In the genomic region with DNA sequence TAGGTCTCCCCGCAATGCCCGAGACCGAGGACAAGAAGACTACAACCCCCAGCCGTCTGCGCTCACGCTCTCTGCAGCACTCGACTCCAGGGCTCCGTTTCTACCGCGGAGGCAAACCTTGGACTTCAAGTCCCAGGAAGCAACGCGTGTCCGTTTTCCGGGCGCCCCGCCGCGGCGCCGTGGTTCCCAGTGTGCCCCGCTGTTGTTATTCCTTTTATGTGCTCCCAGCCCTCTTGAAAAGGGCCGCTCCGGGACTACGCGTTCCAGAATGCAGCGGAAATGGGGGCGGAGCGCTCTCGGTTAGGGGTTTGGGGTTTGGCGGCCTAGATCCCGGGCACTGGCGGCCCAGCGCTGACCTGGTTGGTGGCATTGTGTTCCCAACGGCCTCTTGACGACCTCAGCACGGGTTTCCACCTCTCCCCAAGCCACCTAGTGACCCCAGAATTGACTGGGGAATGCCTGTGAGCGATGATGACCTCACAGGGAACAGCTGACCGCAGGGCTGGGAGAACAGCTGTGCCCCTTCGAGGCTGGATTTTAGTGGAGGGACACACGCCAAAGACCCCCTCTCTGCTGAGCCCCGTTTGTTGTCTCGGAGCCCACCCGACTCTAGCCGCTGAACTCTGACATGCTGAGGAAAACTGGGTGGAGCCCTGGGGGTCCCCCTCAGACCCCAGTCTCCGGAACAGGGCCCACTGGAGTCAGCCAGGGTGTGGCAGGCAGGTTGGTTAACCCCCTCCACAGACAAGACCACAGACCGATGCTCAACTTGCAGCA, we compare ENCODE assay signal across 8 cellular contexts. TPM values are rescaled to one million over a fixed set of nuclear protein-coding genes. Genes with fewer than 3 reads are reported as not detected.
DNase-seq lines count a peak whose midpoint lies in the region; ATAC-seq and TF ChIP-seq lines count a peak whose summit lies in the region.

No MANE protein-coding gene starts in this region.

- DNase-seq in GM10266 (ENCODE audit: extremely low spot score) (peak; percentile 99), NCI-H1092 treated with DMSO at 0.1 percent for 48 hours (lab: John Stamatoyannopoulos, UW) (peak; percentile 100), glomerular visceral epithelial cell (ENCODE audit: extremely low spot score) (peak; percentile 99), omental fat pad (ENCODE audit: low spot score) (peak; percentile 91), testis (peak; percentile 100)

- H3K36me3 ChIP-seq in testis (ENCODE audit: low read depth, missing control alignments), result no peaks in the 10 kb centered on the region

- peaks cover 41% of the 10 kb centered on the region for H3K4me1 ChIP-seq in testis

- H3K4me3 Mint-ChIP-seq in activated naive CD8-positive, alpha-beta T cell, result peak overlapping the region; percentile 95

- peak overlapping the region; percentile 84 to 98 for H3K27ac ChIP-seq in testis

- H3K9me3 ChIP-seq in testis, result no peaks in the 10 kb centered on the region

- intact Hi-C loops in testis (cut with DNase I; ENCODE audit: low total_unique reads), result no loop called here

- no peaks in the 10 kb centered on the region for H3K27me3 ChIP-seq in testis

- H3K27me3 Mint-ChIP-seq in activated naive CD8-positive, alpha-beta T cell, result no peaks in the 10 kb centered on the region

- TF ChIP-seq CTCF in GM10266 (IDR thresholded peaks at IDR 0.05; ENCODE audit: control insufficient read depth, insufficient read depth, low read depth, missing control alignments) (no peak), omental fat pad (IDR thresholded peaks at IDR 0.05) (no peak), testis (IDR thresholded peaks at IDR 0.05) (no peak)

- H3K27ac Mint-ChIP-seq in activated naive CD8-positive, alpha-beta T cell, result peak overlapping the region; percentile 90

- peak overlapping the region; percentile 86 to 93 for H3K4me3 ChIP-seq in testis

- WGBS in testis, 2 donors, result 0 to 1% methylated on average over 15 to 46 of the region's 46 CpGs

- H3K36me3 Mint-ChIP-seq in activated naive CD8-positive, alpha-beta T cell, result no peaks in the 10 kb centered on the region

- H3K9me3 Mint-ChIP-seq in activated naive CD8-positive, alpha-beta T cell (ENCODE audit: low read depth), result no peaks in the 10 kb centered on the region

- TF ChIP-seq POLR2A in testis (IDR thresholded peaks at IDR 0.05), result peak; percentile 83

- peaks cover 20% of the 10 kb centered on the region for H3K4me1 Mint-ChIP-seq in activated naive CD8-positive, alpha-beta T cell (ENCODE audit: low read depth)

- ATAC-seq in HG02623 (IDR thresholded peaks at IDR 0.05; ENCODE audit: unreplicated experiment), result peak; percentile 87
- ATAC-seq in SK-N-SH treated with all-trans-retinoic acid at 6 μM for 48 hours, result peak; percentile 91
- ATAC-seq in omental fat pad (ENCODE audit: low FRiP score), result peak; percentile 86

TF ChIP-seq in SK-N-SH treated with all-trans-retinoic acid at 6 μM for 48 hours, 23 proteins besides CTCF, POLR2A, EP300 and RAD21 (continues in another document):
- TF ChIP-seq ARNTL (CRISPR knock-in tag; IDR thresholded peaks at IDR 0.05; ENCODE audit: borderline replicate concordance, low read depth) (no peak), ISL1 (CRISPR knock-in tag; IDR thresholded peaks at IDR 0.05) (no peak), ZC3H10 (CRISPR knock-in tag; IDR thresholded peaks at IDR 0.05) (no peak), RARB (CRISPR knock-in tag; IDR thresholded peaks at IDR 0.05) (no peak), PPARA (CRISPR knock-in tag; IDR thresholded peaks at IDR 0.05; ENCODE audit: borderline replicate concordance) (no peak), ZNF70 (CRISPR knock-in tag; IDR thresholded peaks at IDR 0.05) (no peak), BACH2 (CRISPR knock-in tag; IDR thresholded peaks at IDR 0.05; ENCODE audit: borderline replicate concordance) (no peak), CSDC2 (CRISPR knock-in tag; IDR thresholded peaks at IDR 0.05) (0 out of 2 replicates have a peak, but pooled peaks have one; percentile 51), OSR1 (CRISPR knock-in tag; IDR thresholded peaks at IDR 0.05) (no peak), ZFP30 (CRISPR knock-in tag; IDR thresholded peaks at IDR 0.05) (no peak), GLIS3 (CRISPR knock-in tag; IDR thresholded peaks at IDR 0.05) (no peak), TOX (CRISPR knock-in tag; IDR thresholded peaks at IDR 0.05; ENCODE audit: borderline replicate concordance) (no peak), ZNF8 (CRISPR knock-in tag; IDR thresholded peaks at IDR 0.05) (no peak), ZFP3 (CRISPR knock-in tag; IDR thresholded peaks at IDR 0.05) (peak; percentile 52; the same call in 1 of the 2 replicates), TCF4 (CRISPR knock-in tag; IDR thresholded peaks at IDR 0.05; ENCODE audit: borderline replicate concordance) (no peak), SNAI2 (CRISPR knock-in tag; IDR thresholded peaks at IDR 0.05) (no peak)
- TF ChIP-seq, protein P1, sequence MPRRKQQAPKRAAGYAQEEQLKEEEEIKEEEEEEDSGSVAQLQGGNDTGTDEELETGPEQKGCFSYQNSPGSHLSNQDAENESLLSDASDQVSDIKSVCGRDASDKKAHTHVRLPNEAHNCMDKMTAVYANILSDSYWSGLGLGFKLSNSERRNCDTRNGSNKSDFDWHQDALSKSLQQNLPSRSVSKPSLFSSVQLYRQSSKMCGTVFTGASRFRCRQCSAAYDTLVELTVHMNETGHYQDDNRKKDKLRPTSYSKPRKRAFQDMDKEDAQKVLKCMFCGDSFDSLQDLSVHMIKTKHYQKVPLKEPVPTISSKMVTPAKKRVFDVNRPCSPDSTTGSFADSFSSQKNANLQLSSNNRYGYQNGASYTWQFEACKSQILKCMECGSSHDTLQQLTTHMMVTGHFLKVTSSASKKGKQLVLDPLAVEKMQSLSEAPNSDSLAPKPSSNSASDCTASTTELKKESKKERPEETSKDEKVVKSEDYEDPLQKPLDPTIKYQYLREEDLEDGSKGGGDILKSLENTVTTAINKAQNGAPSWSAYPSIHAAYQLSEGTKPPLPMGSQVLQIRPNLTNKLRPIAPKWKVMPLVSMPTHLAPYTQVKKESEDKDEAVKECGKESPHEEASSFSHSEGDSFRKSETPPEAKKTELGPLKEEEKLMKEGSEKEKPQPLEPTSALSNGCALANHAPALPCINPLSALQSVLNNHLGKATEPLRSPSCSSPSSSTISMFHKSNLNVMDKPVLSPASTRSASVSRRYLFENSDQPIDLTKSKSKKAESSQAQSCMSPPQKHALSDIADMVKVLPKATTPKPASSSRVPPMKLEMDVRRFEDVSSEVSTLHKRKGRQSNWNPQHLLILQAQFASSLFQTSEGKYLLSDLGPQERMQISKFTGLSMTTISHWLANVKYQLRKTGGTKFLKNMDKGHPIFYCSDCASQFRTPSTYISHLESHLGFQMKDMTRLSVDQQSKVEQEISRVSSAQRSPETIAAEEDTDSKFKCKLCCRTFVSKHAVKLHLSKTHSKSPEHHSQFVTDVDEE (CRISPR knock-in tag; IDR thresholded peaks at IDR 0.05), result no peak; the same call in 1 of the 2 replicates
- TF ChIP-seq, protein P2, sequence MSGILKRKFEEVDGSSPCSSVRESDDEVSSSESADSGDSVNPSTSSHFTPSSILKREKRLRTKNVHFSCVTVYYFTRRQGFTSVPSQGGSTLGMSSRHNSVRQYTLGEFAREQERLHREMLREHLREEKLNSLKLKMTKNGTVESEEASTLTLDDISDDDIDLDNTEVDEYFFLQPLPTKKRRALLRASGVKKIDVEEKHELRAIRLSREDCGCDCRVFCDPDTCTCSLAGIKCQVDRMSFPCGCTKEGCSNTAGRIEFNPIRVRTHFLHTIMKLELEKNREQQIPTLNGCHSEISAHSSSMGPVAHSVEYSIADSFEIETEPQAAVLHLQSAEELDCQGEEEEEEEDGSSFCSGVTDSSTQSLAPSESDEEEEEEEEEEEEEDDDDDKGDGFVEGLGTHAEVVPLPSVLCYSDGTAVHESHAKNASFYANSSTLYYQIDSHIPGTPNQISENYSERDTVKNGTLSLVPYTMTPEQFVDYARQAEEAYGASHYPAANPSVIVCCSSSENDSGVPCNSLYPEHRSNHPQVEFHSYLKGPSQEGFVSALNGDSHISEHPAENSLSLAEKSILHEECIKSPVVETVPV (CRISPR knock-in tag; IDR thresholded peaks at IDR 0.05), result peak; percentile 52; the same call in 1 of the 2 replicates
- TF ChIP-seq, protein P3, sequence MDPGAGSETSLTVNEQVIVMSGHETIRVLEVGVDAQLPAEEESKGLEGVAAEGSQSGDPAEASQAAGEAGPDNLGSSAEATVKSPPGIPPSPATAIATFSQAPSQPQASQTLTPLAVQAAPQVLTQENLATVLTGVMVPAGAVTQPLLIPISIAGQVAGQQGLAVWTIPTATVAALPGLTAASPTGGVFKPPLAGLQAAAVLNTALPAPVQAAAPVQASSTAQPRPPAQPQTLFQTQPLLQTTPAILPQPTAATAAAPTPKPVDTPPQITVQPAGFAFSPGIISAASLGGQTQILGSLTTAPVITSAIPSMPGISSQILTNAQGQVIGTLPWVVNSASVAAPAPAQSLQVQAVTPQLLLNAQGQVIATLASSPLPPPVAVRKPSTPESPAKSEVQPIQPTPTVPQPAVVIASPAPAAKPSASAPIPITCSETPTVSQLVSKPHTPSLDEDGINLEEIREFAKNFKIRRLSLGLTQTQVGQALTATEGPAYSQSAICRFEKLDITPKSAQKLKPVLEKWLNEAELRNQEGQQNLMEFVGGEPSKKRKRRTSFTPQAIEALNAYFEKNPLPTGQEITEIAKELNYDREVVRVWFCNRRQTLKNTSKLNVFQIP (CRISPR knock-in tag; IDR thresholded peaks at IDR 0.05; ENCODE audit: borderline replicate concordance, low read depth), result no peak

RNA-seq across cellular contexts. Expression of a gene that starts 0.5 kb away (rescaled TPM):
- total RNA-seq in omental fat pad, result 10 to 100 TPM in 1 of 4 donors, 1 to 10 TPM in 3; 6.1 to 10.4 (median 7.9) TPM
- total RNA-seq in testis, result 10 to 100 TPM; 10.5 to 15.4 TPM
- 7.1 TPM for polyA plus RNA-seq in testis (ENCODE audit: insufficient read depth, low read depth, low replicate concordance)

RNA-seq across cellular contexts. Expression of a gene that starts 1.2 kb away (rescaled TPM):
- total RNA-seq in omental fat pad, result 100 to 1,000 TPM; 115 to 126 (median 118) TPM
- 100 to 1,000 TPM; 147 to 153 TPM for total RNA-seq in testis
- polyA plus RNA-seq in testis (ENCODE audit: insufficient read depth, low read depth, low replicate concordance), result 68.9 TPM

RNA-seq across cellular contexts. Expression of a gene that starts 9.8 kb away (rescaled TPM):
- total RNA-seq in omental fat pad (1 to 10 TPM; 1.6 to 3.2 (median 2.3) TPM), testis (10 to 100 TPM; 27.5 to 37.9 TPM)
- 20.8 TPM for polyA plus RNA-seq in testis (ENCODE audit: insufficient read depth, low read depth, low replicate concordance)

RNA-seq across cellular contexts. Expression of a gene that starts 22.4 kb away (rescaled TPM):
- total RNA-seq in omental fat pad (10 to 100 TPM; 44.0 to 67.6 (median 51.6) TPM), testis (100 to 1,000 TPM; 114 to 124 TPM)
- polyA plus RNA-seq in testis (ENCODE audit: insufficient read depth, low read depth, low replicate concordance), result 60.3 TPM

RNA-seq across cellular contexts. Expression of a gene that starts 25.1 kb away (rescaled TPM):
- total RNA-seq in omental fat pad (10 to 100 TPM; 23.5 to 38.5 (median 26.9) TPM), testis (10 to 100 TPM; 63.2 to 68.7 TPM)
- polyA plus RNA-seq in testis (ENCODE audit: insufficient read depth, low read depth, low replicate concordance), result 30.8 TPM

Comparison
In these comparisons a context has a peak if more than half of its experiments do, and no peak if none do; other contexts are left out.
1. Peak in every context shown above with its lines: DNase-seq, ATAC-seq, H3K4me3 ChIP-seq and H3K27ac ChIP-seq.
2. RNA of a gene that starts 9.8 kb away (total RNA-seq): 27.5 to 37.9 TPM in testis; 1.6 to 3.2 TPM in omental fat pad; every median in the first group is over 4 times any median in the second.